ENCODE assay signal across 26 cellular contexts in genomic region chr6:16810411-16810810, GRCh38.
"Had no signal": no experiment of that assay in that cellular context is flagged by ENCODE, and none has a peak within 500 bp of the region (broad histone marks: within the 10 kb centered on the region; RNA-seq: fewer than 3 reads in every experiment).

No MANE protein-coding gene starts in this region.

- H3K4me3 ChIP-seq: coronary artery, dorsolateral prefrontal cortex had no signal

- ATAC-seq: activated CD4-positive, alpha-beta T cell treated with anti-CD3 and anti-CD28 coated beads for 36 hours; activated CD8-positive, alpha-beta memory T cell treated with anti-CD3 and anti-CD28 coated beads, Interleukin-2, amount 10 ng/mL, durations not matched to agents 7 days and 5 days; activated CD8-positive, alpha-beta T cell treated with anti-CD3 and anti-CD28 coated beads, Interleukin-2, amount 10 ng/mL, durations not matched to agents 7 days and 5 days; activated naive CD4-positive, alpha-beta T cell treated with anti-CD3 and anti-CD28 coated beads, Interleukin-2, amount 50 U/mL, for 72 hours; esophagus mucosa had no signal

- DNase-seq: activated CD4-positive, alpha-beta memory T cell treated with anti-CD3 and anti-CD28 coated beads for 36 hours; activated CD4-positive, alpha-beta T cell treated with anti-CD3 and anti-CD28 coated beads for 36 hours; activated CD4-positive, alpha-beta T cell treated with anti-CD3 and anti-CD28 coated beads, Interleukin-2, amount 10 ng/mL, durations not matched to agents 24 days and 14 days; activated CD4-positive, CD25-positive, alpha-beta regulatory T cell; activated CD4-positive, CD25-positive, alpha-beta regulatory T cell treated with anti-CD3 and anti-CD28 coated beads, Interleukin-2, amount 50 U/mL, for 72 hours; activated CD8-positive, alpha-beta memory T cell treated with anti-CD3 and anti-CD28 coated beads, Interleukin-2, amount 10 ng/mL, durations not matched to agents 7 days and 5 days; activated CD8-positive, alpha-beta memory T cell treated with anti-CD3 and anti-CD28 coated beads, Interleukin-2, amount 50 U/mL, for 4 hours; activated CD8-positive, alpha-beta T cell treated with anti-CD3 and anti-CD28 coated beads, Interleukin-2, amount 10 ng/mL, durations not matched to agents 7 days and 5 days; activated gamma-delta T cell; activated naive CD4-positive, alpha-beta T cell; activated naive CD4-positive, alpha-beta T cell treated with anti-CD3 and anti-CD28 coated beads, Interleukin-2, amount 10 ng/mL, durations not matched to agents 7 days and 5 days; activated naive CD8-positive, alpha-beta T cell treated with anti-CD3 and anti-CD28 coated beads, Interleukin-2, amount 10 ng/mL, durations not matched to agents 7 days and 5 days; activated T-cell treated with anti-CD3 and anti-CD28 coated beads, Interleukin-2, amount 50 U/mL, for 1 hour; activated T-cell treated with anti-CD3 and anti-CD28 coated beads, Interleukin-2, amount 50 U/mL, for 48 hours; amniotic stem cell; anterior cingulate cortex; brain microvascular endothelial cell; dorsolateral prefrontal cortex; effector memory CD4-positive, alpha-beta T cell; endodermal cell; foreskin fibroblast; head of caudate nucleus; hippocampal formation had no signal

- H3K36me3 ChIP-seq: brain microvascular endothelial cell had no signal

- H3K27me3 ChIP-seq: brain microvascular endothelial cell, dorsolateral prefrontal cortex had no signal

- H3K27ac ChIP-seq: brain microvascular endothelial cell, coronary artery, dorsolateral prefrontal cortex had no signal
